12 cellular contexts compared by ENCODE assay signal in genomic region chr3:71245052-71245488, GRCh38.
DNase-seq lines count a peak whose midpoint lies in the region; ATAC-seq, FAIRE-seq and TF ChIP-seq lines count a peak whose summit lies in the region.
"Had no signal": no experiment of that assay in that cellular context is flagged by ENCODE, and none has a peak within 500 bp of the region (broad histone marks: within the 10 kb centered on the region; RNA-seq: fewer than 3 reads in every experiment).

No MANE protein-coding gene starts in this region.

- H3K4me1 Mint-ChIP-seq in astrocyte (ENCODE audit: low read depth, unreplicated experiment), result peaks cover 58% of the 10 kb centered on the region

- ATAC-seq in HG03442 (IDR thresholded peaks at IDR 0.05; ENCODE audit: unreplicated experiment) (no peak), HG03354 (IDR thresholded peaks at IDR 0.05; ENCODE audit: poor library complexity, severe bottlenecking, unreplicated experiment) (no peak)

- H3K27me3 Mint-ChIP-seq in astrocyte (ENCODE audit: low read depth, unreplicated experiment), result no peaks in the 10 kb centered on the region

- DNase-seq in HAP-1 (ENCODE audit: low spot score in 2 of 2) (peak; percentile 67 to 70), astrocyte (ENCODE audit: low read depth) (no peak), hepatic stellate cell (ENCODE audit: low spot score) (peak; percentile 48), skeletal muscle cell (ENCODE audit: low read depth) (peak; percentile 71), OCI-LY7 (ENCODE audit: low spot score) (no peak), NOMO-1 (lab: John Stamatoyannopoulos, UW; ENCODE audit: unreplicated experiment in 2 of 2) (no peak)
- DNase-seq: amygdala, NCI-H2171 treated with DMSO at 0.1 percent for 48 hours, T-helper 9 cell had no signal

- H3K4me2 ChIP-seq in astrocyte (ENCODE audit: low read length) (peak overlapping the region; percentile 78), OCI-LY7 (ENCODE audit: low read length) (no peak overlapping the region)

- peak overlapping the region; percentile 68 for H3K4me3 Mint-ChIP-seq in astrocyte (ENCODE audit: unreplicated experiment)

- intact Hi-C loops in OCI-LY7 (cut with micrococcal nuclease; ENCODE audit: unreplicated experiment), result loop anchor here (5.0 to 10.0 kb wide), 2 partner anchors 270 to 342 kb away; no protein-coding TSS in a partner anchor

- H3K9me3 Mint-ChIP-seq in astrocyte (ENCODE audit: unreplicated experiment), result peaks cover 3% of the 10 kb centered on the region

- H3K79me2 ChIP-seq in astrocyte (ENCODE audit: insufficient read depth, low read length) (peaks cover 71% of the 10 kb centered on the region), OCI-LY7 (ENCODE audit: insufficient read depth, low read depth, low read length) (no peaks in the 10 kb centered on the region)

- TF ChIP-seq CTCF in astrocyte (IDR thresholded peaks at IDR 0.05; ENCODE audit: insufficient read depth, low read depth, low read length), result no peak
- no peak for TF ChIP-seq CTCF in OCI-LY7 (conservative IDR thresholded peaks at IDR 0.05; ENCODE audit: low read length)

- peak overlapping the region; percentile 77 for H3K9ac ChIP-seq in astrocyte (ENCODE audit: low read length)

- peaks cover 3% of the 10 kb centered on the region for H3K36me3 Mint-ChIP-seq in astrocyte (ENCODE audit: low read depth, unreplicated experiment)

- no peak for FAIRE-seq in astrocyte (lab: Jason Lieb, UNC)

- H4K20me1 ChIP-seq in astrocyte (ENCODE audit: insufficient read depth, low read length) (no peaks in the 10 kb centered on the region), OCI-LY7 (ENCODE audit: insufficient read depth, low read length) (no peaks in the 10 kb centered on the region)

- H3K4me1 ChIP-seq in HAP-1 (peaks cover 43% of the 10 kb centered on the region), astrocyte (ENCODE audit: insufficient read depth, low read length) (peaks cover 56% of the 10 kb centered on the region), OCI-LY7 (ENCODE audit: insufficient read depth, low read length, poor library complexity, severe bottlenecking) (no peaks in the 10 kb centered on the region)

- H3K9me3 ChIP-seq in HAP-1 (no peaks in the 10 kb centered on the region), astrocyte (ENCODE audit: insufficient read depth, low read depth, low read length) (no peaks in the 10 kb centered on the region), OCI-LY7 (ENCODE audit: low read length) (no peaks in the 10 kb centered on the region)

- BruUV-seq in OCI-LY7 (replicated peaks; lab: Mats Ljungman, UMichigan), result no TSS peak

- peak overlapping the region; percentile 64 for H3K27ac Mint-ChIP-seq in astrocyte (ENCODE audit: unreplicated experiment)

- POLR2A ChIA-PET in OCI-LY7 (lab: Charles Lee), result interaction anchor here (0.7 to 1.0 kb wide), 3 partner anchors 12 to 113 kb away, joined by 3 to 4 read pairs (median 4); no protein-coding TSS in a partner anchor

- no peaks in the 10 kb centered on the region for H3K9me2 ChIP-seq in OCI-LY7 (ENCODE audit: insufficient read depth, low read length)

- in situ Hi-C loops in HAP-1 (cut with MboI; ENCODE audit: low sequenced_read_pairs), result no loop called here

- H3K4me3 ChIP-seq in HAP-1 (no peak overlapping the region), astrocyte (ENCODE audit: insufficient read depth, low read depth, low read length) (peak overlapping the region; percentile 35), skeletal muscle cell (ENCODE audit: low read depth, low read length) (peak overlapping the region; percentile 44), OCI-LY7 (ENCODE audit: low read depth, low read length, poor library complexity, severe bottlenecking) (no peak overlapping the region)

- CTCF ChIA-PET in OCI-LY7 (lab: Charles Lee; ENCODE audit: unreplicated experiment), result no interaction called here

- H3K36me3 ChIP-seq in HAP-1 (replicated peaks), result no peaks in the 10 kb centered on the region
- H3K36me3 ChIP-seq in astrocyte (ENCODE audit: insufficient read depth, low read length), result no peaks in the 10 kb centered on the region
- H3K36me3 ChIP-seq in OCI-LY7 (ENCODE audit: insufficient read depth, low read length), result no peaks in the 10 kb centered on the region

- H2AFZ ChIP-seq in astrocyte (ENCODE audit: low read depth, low read length), result no peak overlapping the region
- no peak overlapping the region for H2AFZ ChIP-seq in OCI-LY7 (ENCODE audit: low read length)

- H3K27me3 ChIP-seq in HAP-1 (ENCODE audit: low read depth) (no peaks in the 10 kb centered on the region), astrocyte (ENCODE audit: insufficient read depth, low read length) (no peaks in the 10 kb centered on the region)

- H3K27ac ChIP-seq in astrocyte (ENCODE audit: low read depth, low read length), result peak overlapping the region; percentile 78
- H3K27ac ChIP-seq in OCI-LY7 (ENCODE audit: low read depth, low read length, poor library complexity, severe bottlenecking), result no peak overlapping the region
- H3K27ac ChIP-seq: HL-60 had no signal

Comparison
In these comparisons a context has a peak if more than half of its experiments do, and no peak if none do; other contexts are left out.
1. DNase-seq: peak in HAP-1 (2 of 2), hepatic stellate cell (single experiment) and skeletal muscle cell (single experiment); none in astrocyte (single experiment), OCI-LY7 (single experiment) and NOMO-1 (0 of 2).
2. H3K4me3 ChIP-seq: peak in astrocyte (single experiment) and skeletal muscle cell (single experiment); none in HAP-1 (single experiment) and OCI-LY7 (single experiment).